Comparison of ENCODE assay signal across 10 cellular contexts in genomic region chr6:85674604-85675003, GRCh38. TPM values are rescaled to one million over a fixed set of nuclear protein-coding genes. Genes with fewer than 3 reads are reported as not detected.
DNase-seq lines count a peak whose midpoint lies in the region; ATAC-seq, FAIRE-seq and TF ChIP-seq lines count a peak whose summit lies in the region.
"Had no signal": no experiment of that assay in that cellular context is flagged by ENCODE, and none has a peak within 500 bp of the region (broad histone marks: within the 10 kb centered on the region; RNA-seq: fewer than 3 reads in every experiment).

No MANE protein-coding gene starts in this region.

- H3K4me3 ChIP-seq in endothelial cell of umbilical vein (replicated peaks in 1 of 3; ENCODE audit: insufficient read depth in 1 of 3, low read depth in 1 of 3, low read length in 3 of 3) (no peak overlapping the region), subcutaneous abdominal adipose tissue (ENCODE audit: low read depth in 1 of 5, low read length in 5 of 5) (no peak overlapping the region)
- H3K4me3 ChIP-seq: Peyer's patch had no signal

- dilution Hi-C loops in endothelial cell of umbilical vein (cut with MboI; ENCODE audit: extremely low pct_ligation_motif_present, low sequenced_read_pairs) = no loop called here

- H3K4me1 ChIP-seq in endothelial cell of umbilical vein (ENCODE audit: control insufficient read depth, extremely low read depth, insufficient read depth, low read length) = peaks cover 35% of the 10 kb centered on the region
- H3K4me1 ChIP-seq in subcutaneous abdominal adipose tissue (ENCODE audit: control insufficient read depth in 5 of 5, insufficient read depth in 5 of 5, low read length in 5 of 5) = peaks cover 2 to 38% (median 34%) of the 10 kb centered on the region in 5 donors

- peaks cover 68% of the 10 kb centered on the region for H3K4me1 Mint-ChIP-seq in activated T-cell treated with anti-CD3 and anti-CD28 coated beads, Interleukin-2, amount 50 U/mL, for 72 hours (ENCODE audit: low read depth)

- DNase-seq in activated T-cell treated with anti-CD3 and anti-CD28 coated beads, Interleukin-2, amount 50 U/mL, for 72 hours = no peak
- DNase-seq in activated T-cell treated with anti-CD3 and anti-CD28 coated beads, Interleukin-2, amount 50 U/mL, for 48 hours = no peak
- DNase-seq in OCI-M1 (lab: John Stamatoyannopoulos, UW) = peak; percentile 47
- no peak for DNase-seq in endothelial cell of umbilical vein (ENCODE audit: low read depth, low spot score)
- no peak for DNase-seq in COLO668 (lab: John Stamatoyannopoulos, UW; ENCODE audit: unreplicated experiment)
- DNase-seq in NK-92 (lab: John Stamatoyannopoulos, UW; ENCODE audit: unreplicated experiment) = no peak
- DNase-seq: NCI-H1048, Peyer's patch had no signal

- POLR2A ChIA-PET in endothelial cell of umbilical vein (lab: Charles Lee) = interaction anchor here (1.2 to 5.8 kb wide), 2 partner anchors 19 to 33 kb away, joined by 3 to 372 read pairs; partner anchors contain the start of gene SYNCRIP

- peak overlapping the region; percentile 99 for H3K4me2 ChIP-seq in endothelial cell of umbilical vein (ENCODE audit: insufficient read depth, low read length)

- FAIRE-seq in endothelial cell of umbilical vein (lab: Jason Lieb, UNC) = no peak

- peaks cover 11% of the 10 kb centered on the region for H4K20me1 ChIP-seq in endothelial cell of umbilical vein (replicated peaks; ENCODE audit: control insufficient read depth, extremely low read depth, insufficient read depth, low read length)

- H3K36me3 ChIP-seq in endothelial cell of umbilical vein (ENCODE audit: control insufficient read depth in 2 of 2, extremely low read depth in 1 of 2, insufficient read depth in 2 of 2, low read length in 2 of 2) (peaks cover 7 to 15% of the 10 kb centered on the region in 2 experiments), subcutaneous abdominal adipose tissue (ENCODE audit: control insufficient read depth in 5 of 5, insufficient read depth in 5 of 5, low read length in 5 of 5) (peaks cover 0 to 7% (median 0%) of the 10 kb centered on the region in 5 donors)
- H3K36me3 ChIP-seq: Peyer's patch had no signal

- H3K9ac ChIP-seq in endothelial cell of umbilical vein (replicated peaks; ENCODE audit: extremely low read depth, insufficient read depth, low read length) (no peak overlapping the region), subcutaneous abdominal adipose tissue (ENCODE audit: low read length in 5 of 5) (peak overlapping the region in 1 of 5 donors; percentile 1)

- H3K36me3 Mint-ChIP-seq in activated T-cell treated with anti-CD3 and anti-CD28 coated beads, Interleukin-2, amount 50 U/mL, for 72 hours (ENCODE audit: insufficient read depth in 2 of 2) = peaks cover 28 to 46% of the 10 kb centered on the region in 2 donors

- peak overlapping the region; percentile 99 to 100 for H3K4me3 Mint-ChIP-seq in activated T-cell treated with anti-CD3 and anti-CD28 coated beads, Interleukin-2, amount 50 U/mL, for 72 hours

- CTCF ChIA-PET in endothelial cell of umbilical vein (lab: Charles Lee) = interaction anchor here (6.3 kb wide), 1 partner anchor 33 kb away, joined by 78 read pairs; the partner anchor contains the start of gene SYNCRIP

- H3K27me3 Mint-ChIP-seq in activated T-cell treated with anti-CD3 and anti-CD28 coated beads, Interleukin-2, amount 50 U/mL, for 72 hours (ENCODE audit: low read depth) = no peaks in the 10 kb centered on the region

- H3K9me1 ChIP-seq in endothelial cell of umbilical vein (replicated peaks; ENCODE audit: control insufficient read depth, extremely low read depth, insufficient read depth, low read length) = no peaks in the 10 kb centered on the region

- H3K27me3 ChIP-seq in endothelial cell of umbilical vein (ENCODE audit: control insufficient read depth in 2 of 2, insufficient read depth in 2 of 2, low read length in 2 of 2) (no peaks in the 10 kb centered on the region), subcutaneous abdominal adipose tissue (ENCODE audit: control insufficient read depth in 5 of 5, insufficient read depth in 4 of 5, low read length in 5 of 5) (no peaks in the 10 kb centered on the region)
- H3K27me3 ChIP-seq: Peyer's patch had no signal

- H3K9me3 ChIP-seq in endothelial cell of umbilical vein (replicated peaks; ENCODE audit: control insufficient read depth, insufficient read depth, low read length) (no peaks in the 10 kb centered on the region), subcutaneous abdominal adipose tissue (ENCODE audit: control insufficient read depth in 5 of 5, low read length in 5 of 5) (no peaks in the 10 kb centered on the region)
- H3K9me3 ChIP-seq: Peyer's patch had no signal

- BruUV-seq in endothelial cell of umbilical vein (replicated peaks; lab: Mats Ljungman, UMichigan) = no TSS peak

- intact Hi-C loops in endothelial cell of umbilical vein (cut with micrococcal nuclease) = loop anchor here (5.0 to 10.0 kb wide), 5 partner anchors 50 to 910 kb away; partner anchors contain the start of gene TBX18

- H2AFZ ChIP-seq in endothelial cell of umbilical vein (ENCODE audit: low read depth, low read length) = no peak overlapping the region

- peak overlapping the region; percentile 99 for H3K27ac Mint-ChIP-seq in activated T-cell treated with anti-CD3 and anti-CD28 coated beads, Interleukin-2, amount 50 U/mL, for 72 hours

- no peak overlapping the region for H3K27ac ChIP-seq in endothelial cell of umbilical vein (ENCODE audit: insufficient read depth, low read depth, low read length)
- peak overlapping the region; percentile 80 for H3K27ac ChIP-seq in subcutaneous abdominal adipose tissue (ENCODE audit: low read depth, low read length)
- H3K27ac ChIP-seq: Peyer's patch had no signal

- no peaks in the 10 kb centered on the region for H3K9me3 Mint-ChIP-seq in activated T-cell treated with anti-CD3 and anti-CD28 coated beads, Interleukin-2, amount 50 U/mL, for 72 hours

- H3K79me2 ChIP-seq in endothelial cell of umbilical vein (ENCODE audit: control insufficient read depth, insufficient read depth, low read length) = peaks cover 50% of the 10 kb centered on the region

- TF ChIP-seq POLR2A in endothelial cell of umbilical vein (IDR thresholded peaks at IDR 0.05; ENCODE audit: low read depth, low read length) = no peak

- no peak for TF ChIP-seq CTCF in endothelial cell of umbilical vein (IDR thresholded peaks at IDR 0.05; ENCODE audit: extremely low read depth in 1 of 2, insufficient read depth in 1 of 2, low read depth in 1 of 2, low read length in 2 of 2)

- ATAC-seq in activated T-cell treated with anti-CD3 and anti-CD28 coated beads, Interleukin-2, amount 50 U/mL, for 72 hours (replicated peaks in 1 of 2) = no peak
- no peak for ATAC-seq in HG02852 (IDR thresholded peaks at IDR 0.05; ENCODE audit: unreplicated experiment)

TF ChIP-seq in endothelial cell of umbilical vein, 7 proteins besides CTCF, POLR2A, EP300 and RAD21:
- TF ChIP-seq MYC (IDR thresholded peaks at IDR 0.05; ENCODE audit: low read depth, low read length) (no peak), EZH2 (IDR thresholded peaks at IDR 0.05; ENCODE audit: borderline replicate concordance, low read depth, low read length, severe bottlenecking) (no peak), MAX (IDR thresholded peaks at IDR 0.05; ENCODE audit: insufficient read depth, insufficient read length) (no peak), GATA2 (IDR thresholded peaks at IDR 0.05; ENCODE audit: insufficient read depth, insufficient read length, low read depth, low read length) (no peak), POLR2AphosphoS5 (IDR thresholded peaks at IDR 0.05; ENCODE audit: insufficient read depth, low read depth, low read length) (no peak)
TF ChIP-seq in endothelial cell of umbilical vein: peak in this region for 0.

RNA-seq across cellular contexts. Expression of gene SYNCRIP, which starts 31.9 kb away (rescaled TPM):
- total RNA-seq in activated T-cell treated with anti-CD3 and anti-CD28 coated beads, Interleukin-2, amount 50 U/mL, for 72 hours = 10 to 100 TPM; 75.9 to 90.2 TPM
- total RNA-seq in endothelial cell of umbilical vein = 150 and 155 TPM in 2 replicates
- 6.8 and 16.3 TPM in 2 replicates for polyA plus RNA-seq in endothelial cell of umbilical vein
- polyA plus RNA-seq in endothelial cell of umbilical vein (2011; cell fraction: cytosol; rRNA removed) = 23.8 and 31.4 TPM in 2 replicates
- polyA plus RNA-seq in endothelial cell of umbilical vein (2011; cell fraction: nucleus; rRNA removed) = 26.4 and 36.2 TPM in 2 replicates
- 103 and 191 TPM in 2 replicates for polyA plus RNA-seq in endothelial cell of umbilical vein (2012)
- 21.4 and 21.9 TPM in 2 replicates for polyA minus RNA-seq in endothelial cell of umbilical vein
- 22.9 TPM for polyA minus RNA-seq in endothelial cell of umbilical vein (2011; cell fraction: cytosol; rRNA and poly(A)+ RNA removed)
- 44.2 and 46.1 TPM in 2 replicates for polyA minus RNA-seq in endothelial cell of umbilical vein (2011; cell fraction: nucleus; rRNA and poly(A)+ RNA removed)
